14 cellular contexts compared by ENCODE assay signal in genomic region chr18:58953627-58954026, GRCh38.
A peak's percentile ranks its signal among the peaks of the same experiment; 100 is the strongest.
DNase-seq lines count a peak whose midpoint lies in the region; ATAC-seq and TF ChIP-seq lines count a peak whose summit lies in the region.
"Had no signal": no experiment of that assay in that cellular context is flagged by ENCODE, and none has a peak within 500 bp of the region (broad histone marks: within the 10 kb centered on the region; RNA-seq: fewer than 3 reads in every experiment).

No MANE protein-coding gene starts in this region.

- H3K4me1 Mint-ChIP-seq in osteocyte (ENCODE audit: unreplicated experiment): peaks cover 30% of the 10 kb centered on the region
- H3K4me1 Mint-ChIP-seq: CD14-positive monocyte, neural crest cell had no signal

- ATAC-seq in GM21447 (IDR thresholded peaks at IDR 0.05; ENCODE audit: unreplicated experiment): no peak
- ATAC-seq: GM12878 had no signal

- H3K9me3 Mint-ChIP-seq in osteocyte (ENCODE audit: unreplicated experiment): no peaks in the 10 kb centered on the region
- H3K9me3 Mint-ChIP-seq: CD14-positive monocyte, neural crest cell had no signal

- no peak for TF ChIP-seq CTCF in osteocyte (IDR thresholded peaks at IDR 0.05)

- H3K4me3 Mint-ChIP-seq in osteocyte (ENCODE audit: unreplicated experiment): no peak overlapping the region
- H3K4me3 Mint-ChIP-seq: CD14-positive monocyte, neural crest cell had no signal

- no peaks in the 10 kb centered on the region for H3K27me3 Mint-ChIP-seq in osteocyte (ENCODE audit: unreplicated experiment)

- peaks cover 20% of the 10 kb centered on the region for H3K36me3 Mint-ChIP-seq in osteocyte (ENCODE audit: unreplicated experiment)

- H3K27ac Mint-ChIP-seq in osteocyte (ENCODE audit: unreplicated experiment): peak overlapping the region; percentile 81
- H3K27ac Mint-ChIP-seq: CD14-positive monocyte had no signal

- DNase-seq in DMS79 treated with DMSO at 0.1 percent for 48 hours (lab: John Stamatoyannopoulos, UW) (peak; percentile 66), NCI-H2196 treated with DMSO at 0.1 percent for 48 hours (lab: John Stamatoyannopoulos, UW; ENCODE audit: unreplicated experiment) (peak; percentile 28), dermis blood vessel endothelial cell (peak; percentile 61), osteocyte (ENCODE audit: extremely low spot score, unreplicated experiment) (no peak), T1000 (lab: John Stamatoyannopoulos, UW) (no peak), MV-4-11 (lab: John Stamatoyannopoulos, UW) (no peak)
- DNase-seq in activated T-cell treated with anti-CD3 and anti-CD28 coated beads, Interleukin-2, amount 50 U/mL, for 48 hours: no peak
- DNase-seq: aorta; NCI-H187; stimulated activated CD4-positive, alpha-beta T cell treated with anti-CD3 and anti-CD28 coated beads, Interleukin-4, amount 100 ng/mL, for 1 hour had no signal

Comparison
In these comparisons a context has a peak if more than half of its experiments do, and no peak if none do; other contexts are left out.
1. DNase-seq: peak in DMS79 treated with DMSO at 0.1 percent for 48 hours (single experiment), NCI-H2196 treated with DMSO at 0.1 percent for 48 hours (single experiment) and dermis blood vessel endothelial cell (single experiment); none in osteocyte (single experiment), activated T-cell treated with anti-CD3 and anti-CD28 coated beads, Interleukin-2, amount 50 U/mL, for 48 hours (0 of 2), T1000 (single experiment) and MV-4-11 (single experiment).